Comparison of ENCODE assay signal across 10 cellular contexts in the genomic region with DNA sequence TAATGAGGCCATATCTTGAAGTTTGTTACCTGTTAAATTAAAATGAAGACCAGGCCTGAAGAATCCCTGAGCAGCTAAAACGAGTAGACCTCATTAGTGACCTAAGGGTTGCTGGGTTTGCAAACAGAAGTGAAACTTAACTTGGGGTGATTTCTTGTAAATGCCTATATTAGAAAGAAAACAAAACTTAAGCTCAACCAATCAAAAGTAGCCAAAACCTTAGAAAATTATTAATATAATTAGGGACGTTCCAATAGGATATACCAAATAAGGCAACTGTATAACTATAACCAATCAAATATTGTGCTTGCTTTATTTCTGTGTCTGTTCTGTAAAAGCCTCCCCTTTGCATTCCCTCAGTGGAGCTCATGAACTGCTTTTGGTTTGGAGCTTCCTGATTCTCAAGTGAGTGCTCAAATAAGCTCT.
DNase-seq lines count a peak whose midpoint lies in the region; ATAC-seq and TF ChIP-seq lines count a peak whose summit lies in the region.
"Had no signal": no experiment of that assay in that cellular context is flagged by ENCODE, and none has a peak within 500 bp of the region (broad histone marks: within the 10 kb centered on the region; RNA-seq: fewer than 3 reads in every experiment).

No MANE protein-coding gene starts in this region.

- TF ChIP-seq CTCF in GM13976 (IDR thresholded peaks at IDR 0.05; ENCODE audit: borderline replicate concordance, control extremely low read depth, extremely low read depth, insufficient read depth, missing control alignments) (no peak), right atrium auricular region (IDR thresholded peaks at IDR 0.05) (no peak), ascending aorta (IDR thresholded peaks at IDR 0.05) (no peak)

- H3K27ac Mint-ChIP-seq in activated naive CD8-positive, alpha-beta T cell: peak overlapping the region; percentile 82
- H3K27ac Mint-ChIP-seq: nephron had no signal

- H3K27ac ChIP-seq in right atrium auricular region (no peak overlapping the region), aorta (ENCODE audit: low read depth in 1 of 2, low read length in 2 of 2) (no peak overlapping the region), ascending aorta (no peak overlapping the region)

- 54 to 57% methylated on average over 2 of the region's 2 CpGs for WGBS in aorta, 2 donors

- in situ Hi-C loops in GM13976 (cut with MboI; ENCODE audit: low sequenced_read_pairs, unreplicated experiment): loop anchor here (10.0 to 25.0 kb wide), 2 partner anchors 329 to 646 kb away; partner anchors contain the start of gene FANCL

- DNase-seq in GM13976 (ENCODE audit: low spot score): peak; percentile 30
- no peak for DNase-seq in right atrium auricular region (ENCODE audit: low spot score)
- DNase-seq in aorta: no peak
- DNase-seq in AML-193 (lab: John Stamatoyannopoulos, UW): no peak
- DNase-seq in ascending aorta (ENCODE audit: low spot score in 2 of 2): no peak
- DNase-seq: KG1 had no signal

- H3K4me1 Mint-ChIP-seq in activated naive CD8-positive, alpha-beta T cell (ENCODE audit: low read depth): peaks cover 7% of the 10 kb centered on the region

- H3K4me3 Mint-ChIP-seq in activated naive CD8-positive, alpha-beta T cell: no peak overlapping the region
- H3K4me3 Mint-ChIP-seq: nephron had no signal

- H3K36me3 Mint-ChIP-seq in activated naive CD8-positive, alpha-beta T cell: no peaks in the 10 kb centered on the region

- H3K27me3 ChIP-seq in right atrium auricular region (no peaks in the 10 kb centered on the region), aorta (ENCODE audit: control insufficient read depth in 1 of 2, insufficient read depth in 2 of 2, low read length in 1 of 2) (no peaks in the 10 kb centered on the region), ascending aorta (no peaks in the 10 kb centered on the region)

- no peaks in the 10 kb centered on the region for H3K27me3 Mint-ChIP-seq in activated naive CD8-positive, alpha-beta T cell

- no peaks in the 10 kb centered on the region for H3K9me3 Mint-ChIP-seq in activated naive CD8-positive, alpha-beta T cell (ENCODE audit: low read depth)
- H3K9me3 Mint-ChIP-seq: nephron had no signal

- intact Hi-C loops in aorta (cut with DNase I): loop anchor here in 1 of 2 donors (10.0 kb wide), 1 partner anchor 536 kb away; no protein-coding TSS in a partner anchor
- intact Hi-C loops in ascending aorta (cut with DNase I): no loop called here

- H3K4me1 ChIP-seq in right atrium auricular region (no peaks in the 10 kb centered on the region), aorta (ENCODE audit: control insufficient read depth in 1 of 2, insufficient read depth in 2 of 2, low read length in 2 of 2) (no peaks in the 10 kb centered on the region), ascending aorta (no peaks in the 10 kb centered on the region)

- H3K36me3 ChIP-seq in right atrium auricular region: no peaks in the 10 kb centered on the region
- H3K36me3 ChIP-seq in aorta (ENCODE audit: control insufficient read depth in 1 of 2, insufficient read depth in 2 of 2, low read length in 1 of 2): no peaks in the 10 kb centered on the region
- no peaks in the 10 kb centered on the region for H3K36me3 ChIP-seq in ascending aorta

- no peak overlapping the region for H3K4me3 ChIP-seq in right atrium auricular region
- no peak overlapping the region for H3K4me3 ChIP-seq in aorta (ENCODE audit: low read length in 2 of 2)
- no peak overlapping the region for H3K4me3 ChIP-seq in ascending aorta

- peak; percentile 83 for ATAC-seq in GM19397 (IDR thresholded peaks at IDR 0.05; ENCODE audit: unreplicated experiment)
- peak; percentile 86 for ATAC-seq in HG03060 (IDR thresholded peaks at IDR 0.05; ENCODE audit: low read depth, unreplicated experiment)
- ATAC-seq in aorta (ENCODE audit: low FRiP score): no peak

- H3K9me3 ChIP-seq in right atrium auricular region (no peaks in the 10 kb centered on the region), aorta (ENCODE audit: control insufficient read depth, low read length) (no peaks in the 10 kb centered on the region), ascending aorta (no peaks in the 10 kb centered on the region)
